Comparison of ENCODE assay signal across 1 cellular context in genomic region chr9:137772281-137772873, GRCh38.
TF ChIP-seq lines count a peak whose summit lies in the region.

No MANE protein-coding gene starts in this region.

TF ChIP-seq in GM23338, 12 proteins besides CTCF, POLR2A, EP300 and RAD21 (continued from another document):
- TF ChIP-seq REST (IDR thresholded peaks at IDR 0.05; ENCODE audit: unreplicated experiment) (no peak), EZH2 (IDR thresholded peaks at IDR 0.05; ENCODE audit: low read depth, unreplicated experiment) (no peak), CREB1 (CRISPR knock-in tag; IDR thresholded peaks at IDR 0.05; ENCODE audit: low read depth) (no peak), ETS1 (IDR thresholded peaks at IDR 0.05) (no peak), ZNF462 (CRISPR knock-in tag; IDR thresholded peaks at IDR 0.05) (no peak), JUNB (IDR thresholded peaks at IDR 0.05; ENCODE audit: unreplicated experiment) (no peak)
